In the genomic region with DNA sequence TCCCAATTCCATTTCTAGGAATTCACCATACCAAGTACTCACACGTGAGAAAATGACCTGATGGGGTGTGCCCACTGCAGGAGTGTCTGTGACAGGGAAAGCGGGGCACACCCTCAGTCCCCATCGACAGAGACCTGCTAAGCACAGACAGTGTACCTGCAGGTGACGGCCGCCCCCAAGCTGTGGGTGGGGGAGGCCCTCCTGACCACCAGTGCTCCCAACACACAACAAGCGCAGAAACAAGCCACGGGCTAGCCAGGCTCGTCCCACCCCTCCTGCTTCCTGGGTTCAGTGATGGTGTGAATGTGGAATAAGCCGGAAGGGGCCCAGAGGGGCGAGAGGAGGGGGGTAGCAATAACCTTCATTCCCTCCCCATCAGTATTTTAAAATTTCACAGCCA, we compare ENCODE assay signal across 2 cellular contexts.
TF ChIP-seq lines count a peak whose summit lies in the region.

No MANE protein-coding gene starts in this region.

TF ChIP-seq in HCT116, 20 proteins besides CTCF, POLR2A, EP300 and RAD21 (continued from another document):
- TF ChIP-seq, protein P1, sequence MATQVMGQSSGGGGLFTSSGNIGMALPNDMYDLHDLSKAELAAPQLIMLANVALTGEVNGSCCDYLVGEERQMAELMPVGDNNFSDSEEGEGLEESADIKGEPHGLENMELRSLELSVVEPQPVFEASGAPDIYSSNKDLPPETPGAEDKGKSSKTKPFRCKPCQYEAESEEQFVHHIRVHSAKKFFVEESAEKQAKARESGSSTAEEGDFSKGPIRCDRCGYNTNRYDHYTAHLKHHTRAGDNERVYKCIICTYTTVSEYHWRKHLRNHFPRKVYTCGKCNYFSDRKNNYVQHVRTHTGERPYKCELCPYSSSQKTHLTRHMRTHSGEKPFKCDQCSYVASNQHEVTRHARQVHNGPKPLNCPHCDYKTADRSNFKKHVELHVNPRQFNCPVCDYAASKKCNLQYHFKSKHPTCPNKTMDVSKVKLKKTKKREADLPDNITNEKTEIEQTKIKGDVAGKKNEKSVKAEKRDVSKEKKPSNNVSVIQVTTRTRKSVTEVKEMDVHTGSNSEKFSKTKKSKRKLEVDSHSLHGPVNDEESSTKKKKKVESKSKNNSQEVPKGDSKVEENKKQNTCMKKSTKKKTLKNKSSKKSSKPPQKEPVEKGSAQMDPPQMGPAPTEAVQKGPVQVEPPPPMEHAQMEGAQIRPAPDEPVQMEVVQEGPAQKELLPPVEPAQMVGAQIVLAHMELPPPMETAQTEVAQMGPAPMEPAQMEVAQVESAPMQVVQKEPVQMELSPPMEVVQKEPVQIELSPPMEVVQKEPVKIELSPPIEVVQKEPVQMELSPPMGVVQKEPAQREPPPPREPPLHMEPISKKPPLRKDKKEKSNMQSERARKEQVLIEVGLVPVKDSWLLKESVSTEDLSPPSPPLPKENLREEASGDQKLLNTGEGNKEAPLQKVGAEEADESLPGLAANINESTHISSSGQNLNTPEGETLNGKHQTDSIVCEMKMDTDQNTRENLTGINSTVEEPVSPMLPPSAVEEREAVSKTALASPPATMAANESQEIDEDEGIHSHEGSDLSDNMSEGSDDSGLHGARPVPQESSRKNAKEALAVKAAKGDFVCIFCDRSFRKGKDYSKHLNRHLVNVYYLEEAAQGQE (IDR thresholded peaks at IDR 0.05; ENCODE audit: low read depth), result no peak
- TF ChIP-seq ZFX (IDR thresholded peaks at IDR 0.05), result no peak
- TF ChIP-seq FOSL1 (IDR thresholded peaks at IDR 0.05; ENCODE audit: low read depth), result no peak
- no peak for TF ChIP-seq POLR2AphosphoS5 (IDR thresholded peaks at IDR 0.05; ENCODE audit: low read depth, low read length)
- TF ChIP-seq ELF1 (IDR thresholded peaks at IDR 0.05; ENCODE audit: borderline replicate concordance, low read depth), result no peak
- TF ChIP-seq, protein P2, sequence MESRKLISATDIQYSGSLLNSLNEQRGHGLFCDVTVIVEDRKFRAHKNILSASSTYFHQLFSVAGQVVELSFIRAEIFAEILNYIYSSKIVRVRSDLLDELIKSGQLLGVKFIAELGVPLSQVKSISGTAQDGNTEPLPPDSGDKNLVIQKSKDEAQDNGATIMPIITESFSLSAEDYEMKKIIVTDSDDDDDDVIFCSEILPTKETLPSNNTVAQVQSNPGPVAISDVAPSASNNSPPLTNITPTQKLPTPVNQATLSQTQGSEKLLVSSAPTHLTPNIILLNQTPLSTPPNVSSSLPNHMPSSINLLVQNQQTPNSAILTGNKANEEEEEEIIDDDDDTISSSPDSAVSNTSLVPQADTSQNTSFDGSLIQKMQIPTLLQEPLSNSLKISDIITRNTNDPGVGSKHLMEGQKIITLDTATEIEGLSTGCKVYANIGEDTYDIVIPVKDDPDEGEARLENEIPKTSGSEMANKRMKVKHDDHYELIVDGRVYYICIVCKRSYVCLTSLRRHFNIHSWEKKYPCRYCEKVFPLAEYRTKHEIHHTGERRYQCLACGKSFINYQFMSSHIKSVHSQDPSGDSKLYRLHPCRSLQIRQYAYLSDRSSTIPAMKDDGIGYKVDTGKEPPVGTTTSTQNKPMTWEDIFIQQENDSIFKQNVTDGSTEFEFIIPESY (IDR thresholded peaks at IDR 0.05; ENCODE audit: extremely low read depth, insufficient replicate concordance, low read length), result no peak
- TF ChIP-seq, protein P3, sequence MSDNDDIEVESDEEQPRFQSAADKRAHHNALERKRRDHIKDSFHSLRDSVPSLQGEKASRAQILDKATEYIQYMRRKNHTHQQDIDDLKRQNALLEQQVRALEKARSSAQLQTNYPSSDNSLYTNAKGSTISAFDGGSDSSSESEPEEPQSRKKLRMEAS (IDR thresholded peaks at IDR 0.05), result no peak
- no peak for TF ChIP-seq EZH2phosphoT487 (IDR thresholded peaks at IDR 0.05; ENCODE audit: borderline replicate concordance)
- TF ChIP-seq YY1 (IDR thresholded peaks at IDR 0.05; ENCODE audit: extremely low read depth, insufficient replicate concordance, low read depth, low read length), result no peak
- TF ChIP-seq CEBPB (IDR thresholded peaks at IDR 0.05; ENCODE audit: low read depth), result no peak
- no peak for TF ChIP-seq EZH2 (IDR thresholded peaks at IDR 0.05)

TF ChIP-seq in liver, 16 proteins besides CTCF, POLR2A, EP300 and RAD21 (continued from another document):
- TF ChIP-seq, protein P1 (IDR thresholded peaks at IDR 0.05), result no peak
- TF ChIP-seq, protein P4, sequence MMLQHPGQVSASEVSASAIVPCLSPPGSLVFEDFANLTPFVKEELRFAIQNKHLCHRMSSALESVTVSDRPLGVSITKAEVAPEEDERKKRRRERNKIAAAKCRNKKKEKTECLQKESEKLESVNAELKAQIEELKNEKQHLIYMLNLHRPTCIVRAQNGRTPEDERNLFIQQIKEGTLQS (IDR thresholded peaks at IDR 0.05), result no peak
- TF ChIP-seq, protein P2 (IDR thresholded peaks at IDR 0.05), result no peak
- no peak for TF ChIP-seq NR2F2 (IDR thresholded peaks at IDR 0.05)
- TF ChIP-seq FOXA1 (IDR thresholded peaks at IDR 0.05), result no peak
- no peak for TF ChIP-seq EGR1 (IDR thresholded peaks at IDR 0.05; ENCODE audit: low read depth in 2 of 2)
- no peak for TF ChIP-seq YY1 (IDR thresholded peaks at IDR 0.05)
- TF ChIP-seq HNF4A (conservative IDR thresholded peaks at IDR 0.05), result no peak
- TF ChIP-seq, protein P3 (IDR thresholded peaks at IDR 0.05), result no peak
- no peak for TF ChIP-seq RXRA (IDR thresholded peaks at IDR 0.05)
- no peak for TF ChIP-seq JUND (IDR thresholded peaks at IDR 0.05)
- TF ChIP-seq FOXA2 (IDR thresholded peaks at IDR 0.05), result no peak
- TF ChIP-seq SP1 (IDR thresholded peaks at IDR 0.05), result no peak
